In genomic region chr5:139733698-139734491, GRCh38 we compare ENCODE assay signal across 1 cellular context.
TF ChIP-seq lines count a peak whose summit lies in the region.

No MANE protein-coding gene starts in this region.

TF ChIP-seq in HepG2, 621 proteins besides CTCF, POLR2A, EP300 and RAD21 (continued from another document and continues in another):
- no peak for TF ChIP-seq MLXIP (CRISPR knock-in tag; IDR thresholded peaks at IDR 0.05; ENCODE audit: borderline replicate concordance)
- peak; percentile 22; the same call in 1 of the 2 replicates for TF ChIP-seq ZNF512B (CRISPR knock-in tag; IDR thresholded peaks at IDR 0.05; ENCODE audit: borderline replicate concordance)
- no peak; the same call in 1 of the 2 replicates for TF ChIP-seq ZSCAN5A (CRISPR knock-in tag; IDR thresholded peaks at IDR 0.05; ENCODE audit: borderline replicate concordance)
- peak; percentile 83 for TF ChIP-seq RCOR2 (CRISPR knock-in tag; IDR thresholded peaks at IDR 0.05)
- peak; percentile 92 for TF ChIP-seq HNF4A (CRISPR knock-in tag; IDR thresholded peaks at IDR 0.05)
- TF ChIP-seq MXD4 (CRISPR knock-in tag; IDR thresholded peaks at IDR 0.05): peak; percentile 69
- no peak for TF ChIP-seq ZNF30 (CRISPR knock-in tag; IDR thresholded peaks at IDR 0.05)
- peak; percentile 66; the same call in 1 of the 2 replicates for TF ChIP-seq ARNTL (CRISPR knock-in tag; IDR thresholded peaks at IDR 0.05)
- no peak for TF ChIP-seq ZNF407 (CRISPR knock-in tag; IDR thresholded peaks at IDR 0.05; ENCODE audit: not compliant biosample characterization)
- TF ChIP-seq HIVEP1 (CRISPR knock-in tag; IDR thresholded peaks at IDR 0.05): peak; percentile 89
- peak; percentile 89 for TF ChIP-seq ZNF124 (CRISPR knock-in tag; IDR thresholded peaks at IDR 0.05)
- TF ChIP-seq ATF3 (CRISPR knock-in tag; IDR thresholded peaks at IDR 0.05): peak; percentile 69
- no peak for TF ChIP-seq KLF9 (CRISPR knock-in tag; IDR thresholded peaks at IDR 0.05; ENCODE audit: low read depth)
- peak; percentile 86; the same call in 1 of the 2 replicates for TF ChIP-seq ZNF558 (CRISPR knock-in tag; IDR thresholded peaks at IDR 0.05; ENCODE audit: borderline replicate concordance)
- peak; percentile 67; the same call in 1 of the 2 replicates for TF ChIP-seq HMG20A (CRISPR knock-in tag; IDR thresholded peaks at IDR 0.05; ENCODE audit: borderline replicate concordance)
- TF ChIP-seq NKX3-1 (CRISPR knock-in tag; IDR thresholded peaks at IDR 0.05): peak; percentile 68; the same call in 1 of the 2 replicates
- TF ChIP-seq DMTF1 (CRISPR knock-in tag; IDR thresholded peaks at IDR 0.05): no peak
- TF ChIP-seq ZNF598 (CRISPR knock-in tag; IDR thresholded peaks at IDR 0.05; ENCODE audit: borderline replicate concordance): no peak
- peak; percentile 89 for TF ChIP-seq PRDM10 (CRISPR knock-in tag; IDR thresholded peaks at IDR 0.05; ENCODE audit: low read depth)
- no peak for TF ChIP-seq NFIB (CRISPR knock-in tag; IDR thresholded peaks at IDR 0.05; ENCODE audit: borderline replicate concordance)
- peak; percentile 75 for TF ChIP-seq DR1 (CRISPR knock-in tag; IDR thresholded peaks at IDR 0.05)
- peak; percentile 95 for TF ChIP-seq TARDBP (CRISPR knock-in tag; IDR thresholded peaks at IDR 0.05)
- peak; percentile 89 for TF ChIP-seq GATAD2A (CRISPR knock-in tag; IDR thresholded peaks at IDR 0.05)
- TF ChIP-seq CENPT (CRISPR knock-in tag; IDR thresholded peaks at IDR 0.05; ENCODE audit: low read depth): no peak; the same call in 1 of the 2 replicates
- no peak for TF ChIP-seq ZMAT5 (CRISPR knock-in tag; IDR thresholded peaks at IDR 0.05; ENCODE audit: borderline replicate concordance, low read depth)
- peak; percentile 89; the same call in 1 of the 2 replicates for TF ChIP-seq THAP8 (CRISPR knock-in tag; IDR thresholded peaks at IDR 0.05; ENCODE audit: borderline replicate concordance)
- TF ChIP-seq POLR2AphosphoS2 (IDR thresholded peaks at IDR 0.05; ENCODE audit: low read depth, low read length): no peak
- TF ChIP-seq ZNF547 (CRISPR knock-in tag; IDR thresholded peaks at IDR 0.05): no peak; the same call in 1 of the 2 replicates
- peak; percentile 95 for TF ChIP-seq MED1 (CRISPR knock-in tag; IDR thresholded peaks at IDR 0.05)
- TF ChIP-seq ZMAT3 (CRISPR knock-in tag; conservative IDR thresholded peaks at IDR 0.05): peak; percentile 88; the same call in 1 of the 2 replicates
- TF ChIP-seq ZFX (CRISPR knock-in tag; IDR thresholded peaks at IDR 0.05; ENCODE audit: low read depth): peak; percentile 83
- peak; percentile 71; the same call in 1 of the 2 replicates for TF ChIP-seq CBX5 (CRISPR knock-in tag; IDR thresholded peaks at IDR 0.05; ENCODE audit: borderline replicate concordance)
- peak; percentile 70 for TF ChIP-seq HDAC1 (CRISPR knock-in tag; IDR thresholded peaks at IDR 0.05)
- TF ChIP-seq ZNF121 (CRISPR knock-in tag; IDR thresholded peaks at IDR 0.05): peak; percentile 94
- peak; percentile 25 for TF ChIP-seq ZNF230 (CRISPR knock-in tag; IDR thresholded peaks at IDR 0.05)
